Comparison of ENCODE assay signal across 1 cellular context in genomic region chr6:41724638-41725501, GRCh38.
A peak's percentile ranks its signal among the peaks of the same experiment; 100 is the strongest.
TF ChIP-seq lines count a peak whose summit lies in the region.

No MANE protein-coding gene starts in this region.

TF ChIP-seq in HepG2, 621 proteins besides CTCF, POLR2A, EP300 and RAD21 (continued from another document):
- TF ChIP-seq RERE (CRISPR knock-in tag; IDR thresholded peaks at IDR 0.05; ENCODE audit: low read depth) = no peak
- TF ChIP-seq SRF (IDR thresholded peaks at IDR 0.05; ENCODE audit: low read depth, low read length) = no peak
- TF ChIP-seq ZNF496 (CRISPR knock-in tag; IDR thresholded peaks at IDR 0.05; ENCODE audit: insufficient replicate concordance) = no peak
- no peak for TF ChIP-seq ZNF33B (CRISPR knock-in tag; IDR thresholded peaks at IDR 0.05)
- TF ChIP-seq AKAP8 (CRISPR knock-in tag; IDR thresholded peaks at IDR 0.05) = no peak
- no peak for TF ChIP-seq IRF9 (CRISPR knock-in tag; IDR thresholded peaks at IDR 0.05; ENCODE audit: borderline replicate concordance)
- no peak for TF ChIP-seq ZNF256 (CRISPR knock-in tag; conservative IDR thresholded peaks at IDR 0.05)
- 0 out of 2 replicates have a peak, but pooled peaks have one; percentile 42 for TF ChIP-seq ZNF609 (CRISPR knock-in tag; IDR thresholded peaks at IDR 0.05; ENCODE audit: borderline replicate concordance)
- TF ChIP-seq HNRNPH1 (optimal IDR thresholded peaks at IDR 0.05; ENCODE audit: low read depth, low read length) = no peak
- TF ChIP-seq ZNF30 (CRISPR knock-in tag; IDR thresholded peaks at IDR 0.05) = no peak
- no peak for TF ChIP-seq ZBTB4 (CRISPR knock-in tag; IDR thresholded peaks at IDR 0.05; ENCODE audit: borderline replicate concordance)
- no peak for TF ChIP-seq ZNF367 (CRISPR knock-in tag; IDR thresholded peaks at IDR 0.05; ENCODE audit: borderline replicate concordance)
- TF ChIP-seq ZFP41 (CRISPR knock-in tag; IDR thresholded peaks at IDR 0.05; ENCODE audit: borderline replicate concordance) = no peak
- TF ChIP-seq TSC22D2 (CRISPR knock-in tag; IDR thresholded peaks at IDR 0.05; ENCODE audit: borderline replicate concordance) = no peak
- TF ChIP-seq PHF21A (CRISPR knock-in tag; IDR thresholded peaks at IDR 0.05) = peak; percentile 62
- TF ChIP-seq HIVEP1 (CRISPR knock-in tag; IDR thresholded peaks at IDR 0.05) = no peak
- TF ChIP-seq DDIT3 (CRISPR knock-in tag; IDR thresholded peaks at IDR 0.05) = no peak
- no peak for TF ChIP-seq LRRFIP1 (CRISPR knock-in tag; conservative IDR thresholded peaks at IDR 0.05)
- TF ChIP-seq ZFP91 (CRISPR knock-in tag; IDR thresholded peaks at IDR 0.05; ENCODE audit: borderline replicate concordance) = 0 out of 2 replicates have a peak, but pooled peaks have one; percentile 13
- TF ChIP-seq DNMT3B (CRISPR knock-in tag; conservative IDR thresholded peaks at IDR 0.05) = no peak
- no peak for TF ChIP-seq PCBP1 (IDR thresholded peaks at IDR 0.05; ENCODE audit: borderline replicate concordance, low read depth, low read length)
- no peak for TF ChIP-seq KDM6A (CRISPR knock-in tag; IDR thresholded peaks at IDR 0.05; ENCODE audit: low read depth)
- TF ChIP-seq KLF13 (CRISPR knock-in tag; IDR thresholded peaks at IDR 0.05) = 0 out of 2 replicates have a peak, but pooled peaks have one; percentile 51
